ENCODE assay signal across 17 cellular contexts in the genomic region with DNA sequence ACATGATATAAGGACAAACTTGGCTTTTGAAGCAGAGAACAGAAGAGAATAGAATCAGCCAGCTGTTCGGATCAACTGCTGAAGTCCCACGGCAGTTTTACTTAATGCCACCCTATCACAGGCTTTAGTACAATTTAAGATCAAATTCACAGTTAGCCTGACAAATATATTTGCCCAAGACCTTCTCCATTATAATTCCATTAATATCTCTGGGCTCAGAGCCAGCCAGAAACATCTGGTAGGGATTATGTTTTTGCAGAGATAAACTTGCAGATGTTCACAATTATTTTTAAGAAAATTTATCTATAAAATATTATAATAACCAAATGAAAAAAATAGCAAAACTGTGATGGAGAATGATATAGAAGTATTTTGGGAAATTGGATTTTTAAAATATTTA.
A peak's percentile ranks its signal among the peaks of the same experiment; 100 is the strongest.
DNase-seq lines count a peak whose midpoint lies in the region; ATAC-seq, FAIRE-seq and TF ChIP-seq lines count a peak whose summit lies in the region.
"Had no signal": no experiment of that assay in that cellular context is flagged by ENCODE, and none has a peak within 500 bp of the region (broad histone marks: within the 10 kb centered on the region; RNA-seq: fewer than 3 reads in every experiment).

No MANE protein-coding gene starts in this region.

- DNase-seq in NCI-H748 (lab: John Stamatoyannopoulos, UW; ENCODE audit: unreplicated experiment) (peak; percentile 21), NCI-H748 treated with DMSO at 0.1 percent for 48 hours (lab: John Stamatoyannopoulos, UW) (no peak), SK-N-MC (ENCODE audit: low read depth, low spot score) (peak; percentile 93), foreskin fibroblast (peak; percentile 0 to 55), Right ventricle myocardium inferior (ENCODE audit: missing footprints) (no peak)
- no peak for DNase-seq in activated CD8-positive, alpha-beta memory T cell treated with anti-CD3 and anti-CD28 coated beads, Interleukin-2, amount 50 U/mL, for 4 hours
- DNase-seq: AML-193; Caco-2; CD8-positive, alpha-beta memory T cell; DMS53; GF-D8; HCEC 1CT; HFFc6 had no signal

- intact Hi-C loops in Right ventricle myocardium inferior (cut with DNase I) = no loop called here

- TF ChIP-seq CTCF in foreskin fibroblast (IDR thresholded peaks at IDR 0.05; ENCODE audit: low read depth, low read length) = no peak

- H3K36me3 ChIP-seq in SK-N-MC (ENCODE audit: insufficient read depth, low read length) = no peaks in the 10 kb centered on the region
- H3K36me3 ChIP-seq: BLaER1 had no signal

- H3K4me3 ChIP-seq in SK-N-MC (peak overlapping the region; percentile 51), foreskin fibroblast (ENCODE audit: low read depth in 1 of 2, low read length in 2 of 2) (no peak overlapping the region)
- H3K4me3 ChIP-seq: BLaER1 had no signal

- peak; percentile 50 for FAIRE-seq in endometrium (lab: Jason Lieb, UNC)

- ATAC-seq in HG03520 (IDR thresholded peaks at IDR 0.05; ENCODE audit: unreplicated experiment) = no peak
- no peak for ATAC-seq in Right ventricle myocardium inferior

- peak overlapping the region; percentile 93 for H3K27ac ChIP-seq in SK-N-MC
- H3K27ac ChIP-seq: 22Rv1, BLaER1 had no signal

- no peaks in the 10 kb centered on the region for H3K9me3 ChIP-seq in SK-N-MC (ENCODE audit: low read depth, low read length)
- H3K9me3 ChIP-seq: BLaER1, Caco-2 had no signal

- H3K9ac ChIP-seq in SK-N-MC (ENCODE audit: insufficient read length) = peak overlapping the region; percentile 48
- H3K9ac ChIP-seq: BLaER1 had no signal

Comparison
In these comparisons a context has a peak if more than half of its experiments do, and no peak if none do; other contexts are left out.
1. DNase-seq: peak in NCI-H748 (single experiment), SK-N-MC (single experiment) and foreskin fibroblast (2 of 2); none in NCI-H748 treated with DMSO at 0.1 percent for 48 hours (single experiment), activated CD8-positive, alpha-beta memory T cell treated with anti-CD3 and anti-CD28 coated beads, Interleukin-2, amount 50 U/mL, for 4 hours (single experiment) and Right ventricle myocardium inferior (single experiment).